7 cellular contexts compared by ENCODE assay signal in genomic region chr12:128471491-128471890, GRCh38.
"Had no signal": no experiment of that assay in that cellular context is flagged by ENCODE, and none has a peak within 500 bp of the region (broad histone marks: within the 10 kb centered on the region; RNA-seq: fewer than 3 reads in every experiment).

No MANE protein-coding gene starts in this region.

- FAIRE-seq: HepG2, HTR-8/SVneo had no signal

- H3K27ac ChIP-seq: HL-60 had no signal

- DNase-seq: IMR-90, KBM-7, KG1 had no signal

- H3K4me1 Mint-ChIP-seq: IgD-negative memory B cell had no signal

- H3K4me3 Mint-ChIP-seq: IgD-negative memory B cell had no signal

- H3K27me3 Mint-ChIP-seq: IgD-negative memory B cell had no signal

- ATAC-seq: HepG2 had no signal
